ENCODE assay signal across 9 cellular contexts in genomic region chr2:157468931-157469708, GRCh38. TPM values are rescaled to one million over a fixed set of nuclear protein-coding genes. Genes with fewer than 3 reads are reported as not detected.
DNase-seq lines count a peak whose midpoint lies in the region; ATAC-seq, FAIRE-seq and TF ChIP-seq lines count a peak whose summit lies in the region.
"Had no signal": no experiment of that assay in that cellular context is flagged by ENCODE, and none has a peak within 500 bp of the region (broad histone marks: within the 10 kb centered on the region; RNA-seq: fewer than 3 reads in every experiment).

No MANE protein-coding gene starts in this region.

- no peak overlapping the region for H3K4me3 ChIP-seq in Jurkat, Clone E6-1 (ENCODE audit: low read length)
- H3K4me3 ChIP-seq in neutrophil (ENCODE audit: low read depth in 1 of 2, low read length in 1 of 2), result peak overlapping the region; percentile 40 to 53
- no peak overlapping the region for H3K4me3 ChIP-seq in H7 (ENCODE audit: insufficient read depth, low read depth, low read length)

- peak; percentile 78 for ATAC-seq in GM21529 (IDR thresholded peaks at IDR 0.05; ENCODE audit: unreplicated experiment)

- H3K27ac ChIP-seq in neutrophil, result peak overlapping the region; percentile 97

- H3K9me3 ChIP-seq in neutrophil, result no peaks in the 10 kb centered on the region

- TF ChIP-seq POLR2A in GM12892 (IDR thresholded peaks at IDR 0.05; ENCODE audit: low read depth, low read length), result peak; percentile 54

- no peaks in the 10 kb centered on the region for H3K36me3 ChIP-seq in neutrophil
- H3K36me3 ChIP-seq in H7 (replicated peaks; ENCODE audit: control insufficient read depth, insufficient read depth, low read length), result no peaks in the 10 kb centered on the region

- no peaks in the 10 kb centered on the region for H3K27me3 ChIP-seq in neutrophil
- H3K27me3 ChIP-seq in H7 (ENCODE audit: control insufficient read depth, insufficient read depth, low read length), result no peaks in the 10 kb centered on the region

- FAIRE-seq in GM12892 (lab: Jason Lieb, UNC), result peak; percentile 92
- FAIRE-seq: TTC549 had no signal

- no peak for DNase-seq in GM12892 (ENCODE audit: insufficient read length)
- peak; percentile 49 for DNase-seq in Jurkat, Clone E6-1 (ENCODE audit: low read depth, low spot score)
- DNase-seq in amniotic stem cell (lab: John Stamatoyannopoulos, UW), result peak; percentile 73
- DNase-seq in mesenteric fat pad (ENCODE audit: low spot score), result no peak
- no peak for DNase-seq in H7
- no peak for DNase-seq in NCI-H774 (lab: John Stamatoyannopoulos, UW)

- peak; percentile 34 for TF ChIP-seq CTCF in neutrophil (IDR thresholded peaks at IDR 0.05)

- H3K4me1 ChIP-seq in neutrophil (ENCODE audit: control insufficient read depth in 1 of 2, insufficient read depth in 1 of 2, low read depth in 1 of 2, low read length in 1 of 2), result peaks cover 36 to 46% of the 10 kb centered on the region in 2 experiments

RNA-seq across cellular contexts. Expression of gene CYTIP, which starts 25.2 kb away (rescaled TPM):
- 102 TPM for polyA plus RNA-seq in GM12892 (2012; ENCODE audit: missing spikeins)
- polyA plus RNA-seq in Jurkat, Clone E6-1 (2012; ENCODE audit: insufficient read depth, insufficient read length), result not detected
- total RNA-seq in mesenteric fat pad, result 16.0 TPM
- 0.87 TPM in 1 of 2 replicates, not detected in the other for total RNA-seq in H7 (2014; rRNA removed; shearing (Covaris generic))

Comparison
In these comparisons a context has a peak if more than half of its experiments do, and no peak if none do; other contexts are left out.
1. DNase-seq: peak in Jurkat, Clone E6-1 (single experiment) and amniotic stem cell (single experiment); none in GM12892 (single experiment), mesenteric fat pad (single experiment), H7 (single experiment) and NCI-H774 (single experiment).
2. H3K4me3 ChIP-seq: peak in neutrophil (2 of 2); none in Jurkat, Clone E6-1 (single experiment) and H7 (single experiment).